Comparison of ENCODE assay signal across 15 cellular contexts in the genomic region with DNA sequence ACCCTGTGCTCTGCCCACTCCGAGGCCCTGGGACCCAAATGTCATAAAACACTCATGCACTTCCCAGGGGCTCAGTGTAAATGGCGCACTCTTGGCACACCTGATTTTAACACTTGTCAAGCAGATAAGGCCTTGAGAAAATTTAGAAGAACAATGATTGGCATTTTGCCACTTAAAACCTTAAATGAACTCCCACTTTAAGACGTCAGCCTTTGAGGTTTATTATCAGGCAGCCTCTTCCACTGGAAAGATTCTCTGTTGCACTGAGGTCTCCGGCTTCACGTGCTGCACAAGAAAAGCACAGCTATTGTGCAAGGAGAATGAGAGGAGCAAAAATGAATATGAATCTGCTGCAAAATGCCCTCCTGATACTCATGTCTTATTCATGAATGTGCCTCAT.
"Had no signal": no experiment of that assay in that cellular context is flagged by ENCODE, and none has a peak within 500 bp of the region (broad histone marks: within the 10 kb centered on the region; RNA-seq: fewer than 3 reads in every experiment).

No MANE protein-coding gene starts in this region.

- H3K9me3 ChIP-seq: colonic mucosa, left lung, ovary, vagina had no signal

- H3K4me1 ChIP-seq: colonic mucosa had no signal

- H3K4me3 ChIP-seq: colonic mucosa, left lung, ovary, skin epidermis, vagina had no signal

- H3K9me3 Mint-ChIP-seq: activated CD4-positive, alpha-beta memory T cell treated with anti-CD3 and anti-CD28 coated beads for 36 hours; stimulated activated naive CD8-positive, alpha-beta T cell treated with anti-CD3 and anti-CD28 coated beads, Interleukin-15, amount 100 ng/mL, for 72 hours had no signal

- DNase-seq: activated CD4-positive, alpha-beta memory T cell treated with anti-CD3 and anti-CD28 coated beads for 36 hours; activated CD4-positive, alpha-beta T cell treated with anti-CD3 and anti-CD28 coated beads for 1 hour; activated CD8-positive, alpha-beta memory T cell treated with anti-CD3 and anti-CD28 coated beads, Interleukin-2, amount 50 U/mL, for 4 hours; activated naive CD8-positive, alpha-beta T cell treated with anti-CD3 and anti-CD28 coated beads, Interleukin-2, amount 10 ng/mL, durations not matched to agents 7 days and 5 days; aorta; colonic mucosa; effector CD8-positive, alpha-beta T cell; left lung; mesenchymal stem cell; ovary; stimulated activated CD4-positive, alpha-beta T cell treated with anti-CD3 and anti-CD28 coated beads, Interleukin-4, amount 100 ng/mL, for 4 hours; stimulated activated naive CD8-positive, alpha-beta T cell treated with anti-CD3 and anti-CD28 coated beads, Interleukin-15, amount 100 ng/mL, for 72 hours; T-helper 2 cell had no signal

- H3K36me3 ChIP-seq: colonic mucosa, left lung, ovary, vagina had no signal

- H3K27me3 ChIP-seq: colonic mucosa, left lung, ovary, vagina had no signal

- H3K27ac ChIP-seq: colonic mucosa, ovary, skin epidermis, vagina had no signal

- H3K4me1 Mint-ChIP-seq: activated naive CD8-positive, alpha-beta T cell treated with anti-CD3 and anti-CD28 coated beads, Interleukin-2, amount 10 ng/mL, durations not matched to agents 7 days and 5 days; stimulated activated naive CD8-positive, alpha-beta T cell treated with anti-CD3 and anti-CD28 coated beads, Interleukin-15, amount 100 ng/mL, for 72 hours had no signal

- H3K4me3 Mint-ChIP-seq: activated CD4-positive, alpha-beta memory T cell treated with anti-CD3 and anti-CD28 coated beads for 36 hours; activated naive CD8-positive, alpha-beta T cell treated with anti-CD3 and anti-CD28 coated beads, Interleukin-2, amount 10 ng/mL, durations not matched to agents 7 days and 5 days; stimulated activated naive CD8-positive, alpha-beta T cell treated with anti-CD3 and anti-CD28 coated beads, Interleukin-15, amount 100 ng/mL, for 72 hours had no signal

- H3K36me3 Mint-ChIP-seq: activated CD4-positive, alpha-beta memory T cell treated with anti-CD3 and anti-CD28 coated beads for 36 hours; activated naive CD8-positive, alpha-beta T cell treated with anti-CD3 and anti-CD28 coated beads, Interleukin-2, amount 10 ng/mL, durations not matched to agents 7 days and 5 days had no signal

- H3K27ac Mint-ChIP-seq: activated CD4-positive, alpha-beta memory T cell treated with anti-CD3 and anti-CD28 coated beads for 36 hours; activated naive CD8-positive, alpha-beta T cell treated with anti-CD3 and anti-CD28 coated beads, Interleukin-2, amount 10 ng/mL, durations not matched to agents 7 days and 5 days; stimulated activated naive CD8-positive, alpha-beta T cell treated with anti-CD3 and anti-CD28 coated beads, Interleukin-15, amount 100 ng/mL, for 72 hours had no signal

- H3K27me3 Mint-ChIP-seq: activated CD4-positive, alpha-beta memory T cell treated with anti-CD3 and anti-CD28 coated beads for 36 hours had no signal
